Comparison of ENCODE assay signal across 14 cellular contexts in the genomic region with DNA sequence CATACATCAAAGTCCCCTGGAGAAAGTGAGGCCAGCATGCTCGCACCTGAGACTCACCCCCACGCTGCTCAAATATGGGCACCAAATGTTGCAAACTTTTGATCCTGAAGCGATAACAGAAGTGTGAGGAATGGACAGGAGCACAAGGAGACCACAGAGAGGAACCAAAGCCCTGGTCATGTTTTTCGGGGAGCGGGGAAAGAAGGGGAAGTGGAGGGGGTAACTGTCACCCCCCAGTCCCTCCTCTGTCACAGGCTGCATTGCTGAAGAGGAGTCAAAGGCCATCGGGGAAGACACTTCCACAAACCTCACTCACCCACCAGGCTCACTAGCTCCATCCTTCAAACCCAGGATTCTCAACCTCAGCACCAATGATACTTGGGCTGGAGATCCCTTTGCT.
"Had no signal": no experiment of that assay in that cellular context is flagged by ENCODE, and none has a peak within 500 bp of the region (broad histone marks: within the 10 kb centered on the region; RNA-seq: fewer than 3 reads in every experiment).

No MANE protein-coding gene starts in this region.

- DNase-seq: activated CD4-positive, alpha-beta T cell treated with anti-CD3 and anti-CD28 coated beads, Interleukin-2, amount 50 U/mL, for 48 hours; activated effector memory CD4-positive, alpha-beta T cell treated with Interleukin-2 at 50 U/mL for 16 hours; activated naive CD4-positive, alpha-beta T cell treated with anti-CD3 and anti-CD28 coated beads, Interleukin-2, amount 10 ng/mL, durations not matched to agents 7 days and 5 days; activated T-cell treated with anti-CD3 and anti-CD28 coated beads, Interleukin-2, amount 50 U/mL, for 72 hours; amygdala; effector CD4-positive, alpha-beta T cell; erythroblast; foreskin fibroblast; heart right ventricle; naive thymus-derived CD8-positive, alpha-beta T cell; retina; stimulated activated CD4-positive, alpha-beta T cell treated with anti-CD3 and anti-CD28 coated beads, Interleukin-2, amount 100 ng/mL, for 48 hours; stimulated activated naive CD4-positive, alpha-beta T cell; T-cell had no signal
